In the genomic region with DNA sequence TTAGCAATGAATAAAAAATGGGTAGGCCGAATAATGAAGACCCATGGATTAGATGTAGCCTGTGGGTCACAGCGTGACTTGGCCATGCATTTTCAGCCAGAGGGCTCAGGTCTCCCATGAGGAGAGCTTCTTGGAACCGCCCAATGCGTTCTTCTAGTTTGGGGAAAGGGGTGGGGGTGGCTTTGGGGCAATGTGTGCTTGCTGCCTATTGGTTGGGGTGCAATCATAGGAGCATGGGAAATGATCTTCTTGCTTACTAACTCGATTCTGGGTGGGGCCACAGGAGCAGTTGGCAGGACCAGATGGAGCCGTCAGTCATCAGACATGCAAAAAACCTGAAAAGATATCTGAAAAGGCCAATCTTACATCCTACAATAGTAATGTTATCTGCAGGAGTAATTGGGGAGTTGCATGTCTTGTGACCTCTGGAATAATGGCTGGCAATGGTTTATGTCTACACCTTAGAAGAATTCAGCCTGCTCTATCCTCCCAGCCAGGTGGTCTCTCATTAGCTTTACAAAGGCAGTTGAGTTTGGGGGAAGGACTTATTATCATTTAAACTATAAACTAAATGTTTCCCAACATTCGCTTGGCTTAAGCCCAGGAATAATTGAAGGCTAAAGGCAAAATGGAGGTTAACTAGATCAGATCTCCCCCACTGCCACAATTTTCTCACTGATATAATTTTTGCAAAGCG, we compare ENCODE assay signal across 19 cellular contexts.
DNase-seq lines count a peak whose midpoint lies in the region; ATAC-seq, FAIRE-seq and TF ChIP-seq lines count a peak whose summit lies in the region.
"Had no signal": no experiment of that assay in that cellular context is flagged by ENCODE, and none has a peak within 500 bp of the region (broad histone marks: within the 10 kb centered on the region; RNA-seq: fewer than 3 reads in every experiment).

No MANE protein-coding gene starts in this region.

- H3K4me3 ChIP-seq in H1 (ENCODE audit: extremely low read depth in 1 of 4, insufficient read depth in 2 of 4, low read depth in 3 of 4, low read length in 4 of 4) (no peak overlapping the region; a peak in 1 of 8 replicates), WERI-Rb-1 (ENCODE audit: low read depth, low read length) (no peak overlapping the region)
- no peak overlapping the region for H3K4me3 ChIP-seq in naive thymus-derived CD4-positive, alpha-beta T cell (ENCODE audit: low read length)
- H3K4me3 ChIP-seq: A549 had no signal

- TF ChIP-seq CTCF in WTC11 (IDR thresholded peaks at IDR 0.05) = no peak
- no peak for TF ChIP-seq CTCF in H1 (IDR thresholded peaks at IDR 0.05; ENCODE audit: control extremely low read depth in 1 of 3, insufficient read depth in 1 of 3, low read depth in 1 of 3, low read length in 3 of 3)
- no peak for TF ChIP-seq CTCF in WERI-Rb-1 (IDR thresholded peaks at IDR 0.05; ENCODE audit: low read depth, low read length)

- 80% methylated on average over 8 of the region's 8 CpGs; no CpG with 5 or more reads in 1 of the 2 experiments for WGBS in H1 (ENCODE audit: extremely low coverage in 1 of 2, insufficient coverage in 1 of 2, insufficient read length in 1 of 2, insufficient replicate concordance in 2 of 2, low coverage in 1 of 2, low lambda C conversion rate in 2 of 2, missing lambda C conversion rate in 1 of 2), 2 experiments

- no peak overlapping the region for H2BK15ac ChIP-seq in H1 (ENCODE audit: low read length)

- H4K5ac ChIP-seq in H1 (ENCODE audit: insufficient read length, low read depth, low read length) = no peak overlapping the region

- H3K4me1 ChIP-seq in H1 (replicated peaks in 1 of 4; ENCODE audit: control insufficient read depth in 3 of 4, insufficient read depth in 4 of 4, low read length in 3 of 4) = peaks cover 4 to 10% (median 6%) of the 10 kb centered on the region in 4 experiments; a peak in 5 of 7 replicates
- H3K4me1 ChIP-seq in naive thymus-derived CD4-positive, alpha-beta T cell (ENCODE audit: control insufficient read depth in 2 of 2, insufficient read depth in 2 of 2, low read length in 2 of 2) = no peaks in the 10 kb centered on the region
- H3K4me1 ChIP-seq: A549, Caco-2 had no signal

- H3K27ac ChIP-seq in H1 (ENCODE audit: low read depth, low read length) = no peak overlapping the region
- H3K27ac ChIP-seq in naive thymus-derived CD4-positive, alpha-beta T cell (ENCODE audit: low read depth, low read length) = no peak overlapping the region
- H3K27ac ChIP-seq in WERI-Rb-1 = no peak overlapping the region
- H3K27ac ChIP-seq: 22Rv1, A549, C4-2B, HL-60 had no signal

- H2BK12ac ChIP-seq in H1 (ENCODE audit: low read depth, low read length) = no peak overlapping the region; the same call in 1 of the 2 replicates

- no peaks in the 10 kb centered on the region for H3K9me3 ChIP-seq in H1 (ENCODE audit: insufficient read depth in 2 of 2, low read depth in 1 of 2, low read length in 1 of 2)
- H3K9me3 ChIP-seq in naive thymus-derived CD4-positive, alpha-beta T cell (ENCODE audit: control insufficient read depth in 2 of 3, low read length in 3 of 3) = no peaks in the 10 kb centered on the region
- no peaks in the 10 kb centered on the region for H3K9me3 ChIP-seq in WERI-Rb-1 (ENCODE audit: severe bottlenecking)
- H3K9me3 ChIP-seq: A549, Caco-2 had no signal

- H2AFZ ChIP-seq in H1 (ENCODE audit: low read length) = no peak overlapping the region

- no peak overlapping the region for H3K56ac ChIP-seq in H1 (replicated peaks; ENCODE audit: insufficient read length, low read depth, low read length)

- POLR2A ChIA-PET in WTC11 (lab: Charles Lee) = no interaction called here
- POLR2A ChIA-PET in H1 (lab: Charles Lee; ENCODE audit: partially characterized antibody) = interaction anchor here (0.9 to 1.0 kb wide), 2 partner anchors 12 to 285 kb away, joined by 3 read pairs; no protein-coding TSS in a partner anchor
- POLR2A ChIA-PET in naive thymus-derived CD4-positive, alpha-beta T cell (lab: Charles Lee) = no interaction called here

- H4K91ac ChIP-seq in H1 (replicated peaks; ENCODE audit: insufficient read length, low read length) = no peak overlapping the region

- DNase-seq in NCI-H2171 treated with DMSO at 0.1 percent for 48 hours (lab: John Stamatoyannopoulos, UW) = peak; percentile 43
- no peak for DNase-seq in NCI-H2171 (lab: John Stamatoyannopoulos, UW)
- no peak for DNase-seq in WTC11 (ENCODE audit: low spot score)
- no peak for DNase-seq in H1 (ENCODE audit: low read depth in 1 of 2, low spot score in 2 of 2)
- no peak for DNase-seq in naive thymus-derived CD4-positive, alpha-beta T cell
- DNase-seq in WERI-Rb-1 = no peak
- DNase-seq in OCI-M2 (lab: John Stamatoyannopoulos, UW; ENCODE audit: unreplicated experiment) = no peak
- DNase-seq: AML-193; Caco-2; CD4-positive, alpha-beta T cell; DMS79; GF-D8; HCEC 1CT had no signal

- H3K36me3 Mint-ChIP-seq in WTC11 = no peaks in the 10 kb centered on the region
- H3K36me3 Mint-ChIP-seq in naive thymus-derived CD4-positive, alpha-beta T cell = no peaks in the 10 kb centered on the region

- no peak overlapping the region for H3K14ac ChIP-seq in H1 (ENCODE audit: insufficient read length)

- H3K18ac ChIP-seq in H1 (ENCODE audit: extremely low read depth, low read length) = peak overlapping the region; percentile 73; the same call in 1 of the 2 replicates

- no peaks in the 10 kb centered on the region for H3K79me2 ChIP-seq in H1 (ENCODE audit: control insufficient read depth in 1 of 2, insufficient read depth in 2 of 2, low read length in 2 of 2)

- intact Hi-C loops in naive thymus-derived CD4-positive, alpha-beta T cell (cut with micrococcal nuclease) = no loop called here

- peak overlapping the region; percentile 97; the same call in 1 of the 2 replicates for H2BK20ac ChIP-seq in H1 (ENCODE audit: low read length)

- H3K27me3 ChIP-seq in H1 (replicated peaks in 1 of 4; ENCODE audit: control insufficient read depth in 3 of 4, extremely low read depth in 1 of 4, insufficient read depth in 3 of 4, low read length in 3 of 4) = no peaks in the 10 kb centered on the region; a peak in 1 of 7 replicates
- H3K27me3 ChIP-seq in naive thymus-derived CD4-positive, alpha-beta T cell (ENCODE audit: control insufficient read depth in 2 of 2, insufficient read depth in 2 of 2, low read length in 2 of 2) = no peaks in the 10 kb centered on the region
- H3K27me3 ChIP-seq in WERI-Rb-1 (ENCODE audit: insufficient read depth, low read depth, severe bottlenecking) = no peaks in the 10 kb centered on the region

- no peaks in the 10 kb centered on the region for H3K36me3 ChIP-seq in H1 (ENCODE audit: control insufficient read depth in 2 of 4, insufficient read depth in 4 of 4, low read length in 3 of 4)
- no peaks in the 10 kb centered on the region for H3K36me3 ChIP-seq in naive thymus-derived CD4-positive, alpha-beta T cell (ENCODE audit: control insufficient read depth in 2 of 3, insufficient read depth in 3 of 3, low read length in 3 of 3)
- no peaks in the 10 kb centered on the region for H3K36me3 ChIP-seq in WERI-Rb-1

- no peaks in the 10 kb centered on the region for H4K20me1 ChIP-seq in H1 (replicated peaks in 1 of 2; ENCODE audit: control insufficient read depth in 1 of 2, insufficient read depth in 2 of 2, low read length in 2 of 2)

- H3K9me3 Mint-ChIP-seq in WTC11 = peaks cover 12% of the 10 kb centered on the region
- peaks cover 0 to 2% (median 0%) of the 10 kb centered on the region in 11 donors for H3K9me3 Mint-ChIP-seq in naive thymus-derived CD4-positive, alpha-beta T cell
- H3K9me3 Mint-ChIP-seq: CD4-positive, alpha-beta T cell had no signal

- peaks cover 3% of the 10 kb centered on the region for H3K27me3 Mint-ChIP-seq in WTC11 (ENCODE audit: low read depth)
- peaks cover 0 to 8% (median 0%) of the 10 kb centered on the region in 5 donors for H3K27me3 Mint-ChIP-seq in naive thymus-derived CD4-positive, alpha-beta T cell

- no peaks in the 10 kb centered on the region for H3K79me1 ChIP-seq in H1 (ENCODE audit: low read depth, low read length)

- H3K4me1 Mint-ChIP-seq in WTC11 = peaks cover 32% of the 10 kb centered on the region
- no peaks in the 10 kb centered on the region for H3K4me1 Mint-ChIP-seq in naive thymus-derived CD4-positive, alpha-beta T cell

- H3K27ac Mint-ChIP-seq in WTC11 = peak overlapping the region; percentile 32; the same call in 1 of the 2 replicates
- H3K27ac Mint-ChIP-seq in naive thymus-derived CD4-positive, alpha-beta T cell = no peak overlapping the region
- H3K27ac Mint-ChIP-seq: CD4-positive, alpha-beta T cell had no signal

- H3K4me3 Mint-ChIP-seq in WTC11 = peak overlapping the region; percentile 10; the same call in 1 of the 2 replicates
- no peak overlapping the region for H3K4me3 Mint-ChIP-seq in naive thymus-derived CD4-positive, alpha-beta T cell
- H3K4me3 Mint-ChIP-seq: CD4-positive, alpha-beta T cell had no signal

- peak; percentile 32 for FAIRE-seq in H1 (lab: Jason Lieb, UNC)
- FAIRE-seq: A549, D721Med, H54 had no signal

- H3K4ac ChIP-seq in H1 (replicated peaks; ENCODE audit: insufficient read length, low read depth, low read length) = no peak overlapping the region

- H3K23me2 ChIP-seq in H1 (ENCODE audit: low read depth, low read length) = no peaks in the 10 kb centered on the region

- no peak; a peak in 1 of 3 replicates for TF ChIP-seq EP300 in H1 (IDR thresholded peaks at IDR 0.05; ENCODE audit: borderline replicate concordance in 1 of 2, low read depth in 2 of 2, low read length in 2 of 2)

- peak overlapping the region in 1 of 2 experiments; percentile 32; a peak in 2 of 4 replicates for H3K4me2 ChIP-seq in H1 (ENCODE audit: insufficient read depth in 1 of 2, low read depth in 2 of 2, low read length in 2 of 2)
- H3K4me2 ChIP-seq: A549 had no signal

- no peak overlapping the region for H2AK5ac ChIP-seq in H1 (ENCODE audit: low read depth, low read length)

- no peak overlapping the region for H3K23ac ChIP-seq in H1 (ENCODE audit: insufficient read length)

- CTCF ChIA-PET in WTC11 (lab: Charles Lee) (no interaction called here), H1 (lab: Charles Lee; ENCODE audit: partially characterized antibody) (interaction anchor here (1.1 to 1.5 kb wide), 2 partner anchors 10 to 98 kb away, joined by 3 to 4 read pairs; no protein-coding TSS in a partner anchor)
- CTCF ChIA-PET in naive thymus-derived CD4-positive, alpha-beta T cell (lab: Charles Lee) = no interaction called here

- no peak overlapping the region for H4K8ac ChIP-seq in H1 (ENCODE audit: extremely low read depth, insufficient read depth, low read length)

- no peak for TF ChIP-seq RAD21 in H1 (IDR thresholded peaks at IDR 0.05 in 1 of 2, conservative IDR thresholded peaks at IDR 0.05 in 1 of 2; ENCODE audit: low read depth in 2 of 2, low read length in 2 of 2)

- H3K9ac ChIP-seq in H1 (replicated peaks in 1 of 4; ENCODE audit: extremely low read depth in 1 of 4, low read depth in 3 of 4, low read length in 3 of 4) = no peak overlapping the region

- no peak overlapping the region for H2BK120ac ChIP-seq in H1 (replicated peaks; ENCODE audit: low read depth, low read length)

- ATAC-seq in WTC11 = peak; percentile 66
- no peak for ATAC-seq in naive thymus-derived CD4-positive, alpha-beta T cell
- ATAC-seq: A549 had no signal

- no peak for TF ChIP-seq POLR2A in H1 (IDR thresholded peaks at IDR 0.05; ENCODE audit: control extremely low read depth in 1 of 2, low read depth in 2 of 2, low read length in 2 of 2)

- peak overlapping the region; percentile 84; the same call in 1 of the 2 replicates for H2BK5ac ChIP-seq in H1 (ENCODE audit: low read depth, low read length)

TF ChIP-seq in WTC11, 78 proteins besides CTCF, POLR2A, EP300 and RAD21 (continues in another document):
- TF ChIP-seq ZNF671 (CRISPR knock-in tag; IDR thresholded peaks at IDR 0.05) = no peak
